9 cellular contexts compared by ENCODE assay signal in genomic region chr6:167678102-167679101, GRCh38.
A peak's percentile ranks its signal among the peaks of the same experiment; 100 is the strongest.
DNase-seq lines count a peak whose midpoint lies in the region; ATAC-seq, FAIRE-seq and TF ChIP-seq lines count a peak whose summit lies in the region.
"Had no signal": no experiment of that assay in that cellular context is flagged by ENCODE, and none has a peak within 500 bp of the region (broad histone marks: within the 10 kb centered on the region; RNA-seq: fewer than 3 reads in every experiment).

No MANE protein-coding gene starts in this region.

- H3K36me3 Mint-ChIP-seq in mesothelial cell of epicardium = no peaks in the 10 kb centered on the region

- DNase-seq in NCI-H2227 (lab: John Stamatoyannopoulos, UW; ENCODE audit: unreplicated experiment) (peak; percentile 28), NCI-H2227 treated with DMSO at 0.1 percent for 48 hours (lab: John Stamatoyannopoulos, UW) (no peak), esophagus muscularis mucosa (ENCODE audit: extremely low spot score) (no peak), mesothelial cell of epicardium (ENCODE audit: low spot score in 2 of 2, unreplicated experiment in 2 of 2) (peak; percentile 38 to 61), upper lobe of right lung (peak; percentile 66), adrenal gland (no peak), GM12891 (ENCODE audit: insufficient read length, low spot score) (no peak)
- DNase-seq: RPMI8226 had no signal

- H3K27ac Mint-ChIP-seq in mesothelial cell of epicardium = peak overlapping the region; percentile 53

- H3K4me1 ChIP-seq in esophagus muscularis mucosa (peaks cover 27 to 55% (median 49%) of the 10 kb centered on the region in 4 donors), upper lobe of right lung (peaks cover 37% of the 10 kb centered on the region), adrenal gland (replicated peaks in 1 of 2) (peaks cover 0 to 6% of the 10 kb centered on the region in 2 donors)

- TF ChIP-seq POLR2A in esophagus muscularis mucosa (IDR thresholded peaks at IDR 0.05; ENCODE audit: low read depth) = no peak
- TF ChIP-seq POLR2A in adrenal gland (IDR thresholded peaks at IDR 0.05) = no peak
- no peak for TF ChIP-seq POLR2A in GM12891 (IDR thresholded peaks at IDR 0.05; ENCODE audit: low read depth, low read length)

- H3K27me3 ChIP-seq in esophagus muscularis mucosa (peaks cover 0 to 32% (median 6%) of the 10 kb centered on the region in 4 donors), upper lobe of right lung (peaks cover 25% of the 10 kb centered on the region), adrenal gland (peaks cover 17% of the 10 kb centered on the region)

- no peaks in the 10 kb centered on the region for H3K36me3 ChIP-seq in esophagus muscularis mucosa
- no peaks in the 10 kb centered on the region for H3K36me3 ChIP-seq in upper lobe of right lung
- no peaks in the 10 kb centered on the region for H3K36me3 ChIP-seq in adrenal gland (replicated peaks in 1 of 2)

- H3K4me3 ChIP-seq in esophagus muscularis mucosa (peak overlapping the region; percentile 33 to 51 (median 42)), upper lobe of right lung (peak overlapping the region; percentile 25), adrenal gland (peak overlapping the region in 1 of 4 donors; percentile 9)

- ATAC-seq in upper lobe of right lung (peak; percentile 11), GM19351 (IDR thresholded peaks at IDR 0.05; ENCODE audit: unreplicated experiment) (no peak)

- FAIRE-seq in GM12891 (lab: Jason Lieb, UNC) = no peak

- H3K27ac ChIP-seq in esophagus muscularis mucosa (replicated peaks in 1 of 4) (no peak overlapping the region), upper lobe of right lung (no peak overlapping the region), adrenal gland (no peak overlapping the region)

- TF ChIP-seq CTCF in esophagus muscularis mucosa (IDR thresholded peaks at IDR 0.05) (no peak), mesothelial cell of epicardium (IDR thresholded peaks at IDR 0.05; ENCODE audit: unreplicated experiment) (no peak), upper lobe of right lung (IDR thresholded peaks at IDR 0.05) (no peak), adrenal gland (IDR thresholded peaks at IDR 0.05) (no peak)

- WGBS in esophagus muscularis mucosa = 15% methylated on average over 20 of the region's 62 CpGs
- WGBS in adrenal gland, 4 donors = 18 to 30% (median 20%) methylated on average over 32 to 62 of the region's 62 CpGs

- intact Hi-C loops in esophagus muscularis mucosa (cut with DNase I) (no loop called here), upper lobe of right lung (cut with DNase I) (no loop called here), adrenal gland (cut with DNase I) (no loop called here)

- peak overlapping the region; percentile 82 for H3K4me3 Mint-ChIP-seq in mesothelial cell of epicardium

- peaks cover 3% of the 10 kb centered on the region for H3K9me3 Mint-ChIP-seq in mesothelial cell of epicardium

- H3K4me1 Mint-ChIP-seq in mesothelial cell of epicardium = peaks cover 30% of the 10 kb centered on the region

- no peak for TF ChIP-seq EP300 in esophagus muscularis mucosa (IDR thresholded peaks at IDR 0.05)

- peaks cover 41% of the 10 kb centered on the region for H3K27me3 Mint-ChIP-seq in mesothelial cell of epicardium (ENCODE audit: low read depth)

- H3K9me3 ChIP-seq in esophagus muscularis mucosa (no peaks in the 10 kb centered on the region), upper lobe of right lung (no peaks in the 10 kb centered on the region), adrenal gland (replicated peaks in 1 of 3) (no peaks in the 10 kb centered on the region)

TF ChIP-seq in GM12891, 5 proteins besides CTCF, POLR2A, EP300 and RAD21:
- TF ChIP-seq TAF1 (IDR thresholded peaks at IDR 0.05; ENCODE audit: low read depth, low read length) (no peak), SPI1 (IDR thresholded peaks at IDR 0.05; ENCODE audit: low read depth, low read length) (no peak), PAX5 (IDR thresholded peaks at IDR 0.05; ENCODE audit: insufficient read depth, low read length, severe bottlenecking) (no peak), POLR2AphosphoS5 (IDR thresholded peaks at IDR 0.05; ENCODE audit: low read depth, low read length) (no peak), POU2F2 (IDR thresholded peaks at IDR 0.05; ENCODE audit: low read depth, low read length) (no peak)

Comparison
In these comparisons a context has a peak if more than half of its experiments do, and no peak if none do; other contexts are left out.
1. DNase-seq: peak in NCI-H2227 (single experiment), mesothelial cell of epicardium (2 of 2) and upper lobe of right lung (single experiment); none in NCI-H2227 treated with DMSO at 0.1 percent for 48 hours (single experiment), esophagus muscularis mucosa (single experiment), adrenal gland (0 of 7) and GM12891 (single experiment).